In the genomic region with DNA sequence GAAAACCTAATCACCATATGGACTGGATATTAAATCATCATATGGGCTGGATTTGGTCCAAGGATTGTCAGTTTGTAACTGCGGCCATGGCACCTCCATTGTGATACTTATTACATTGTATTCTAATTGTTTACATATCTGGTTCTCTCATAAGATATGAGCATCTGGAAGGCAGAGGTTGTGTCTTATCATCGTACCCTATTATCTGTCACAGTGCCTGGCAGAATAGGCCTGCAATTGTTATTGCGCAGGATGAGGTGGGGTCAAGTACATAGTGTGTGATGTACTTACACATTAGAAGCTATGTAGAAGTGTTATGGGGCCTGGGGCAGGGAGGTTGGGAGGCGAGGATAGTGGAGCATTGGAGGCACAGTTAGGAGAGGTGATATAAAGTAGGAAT, we compare ENCODE assay signal across 21 cellular contexts. TPM values are rescaled to one million over a fixed set of nuclear protein-coding genes. Genes with fewer than 3 reads are reported as not detected.
DNase-seq lines count a peak whose midpoint lies in the region; ATAC-seq and TF ChIP-seq lines count a peak whose summit lies in the region.
"Had no signal": no experiment of that assay in that cellular context is flagged by ENCODE, and none has a peak within 500 bp of the region (broad histone marks: within the 10 kb centered on the region; RNA-seq: fewer than 3 reads in every experiment).

No MANE protein-coding gene starts in this region.

- CTCF ChIA-PET in SK-N-SH (lab: Yijun Ruan, JAX), result interaction anchor here (0.7 to 2.3 kb wide), 11 partner anchors 8 to 413 kb away, joined by 3 to 16 read pairs (median 6); no protein-coding TSS in a partner anchor

- H3K36me3 ChIP-seq in SK-N-SH (replicated peaks in 1 of 2; ENCODE audit: control insufficient read depth in 1 of 2, insufficient read depth in 2 of 2, low read length in 1 of 2) (peaks cover 21 to 53% of the 10 kb centered on the region in 2 experiments), parathyroid adenoma (ENCODE audit: control insufficient read depth, insufficient read depth, low read length) (no peaks in the 10 kb centered on the region), thoracic aorta (no peaks in the 10 kb centered on the region), MG63 (no peaks in the 10 kb centered on the region)

- H3K9me2 ChIP-seq in SK-N-SH, result no peaks in the 10 kb centered on the region

- 88% methylated on average over 4 of the region's 4 CpGs for WGBS in SK-N-SH (ENCODE audit: low lambda C conversion rate)

- no peak overlapping the region; a peak in 1 of 4 replicates for H3K27ac ChIP-seq in SK-N-SH (ENCODE audit: low read depth in 2 of 2, low read length in 1 of 2)
- H3K27ac ChIP-seq in coronary artery, result peak overlapping the region; percentile 87 to 91
- peak overlapping the region; percentile 73 for H3K27ac ChIP-seq in parathyroid adenoma
- peak overlapping the region; percentile 92 to 97 for H3K27ac ChIP-seq in thoracic aorta
- H3K27ac ChIP-seq: A549; BLaER1 treated with 17β-estradiol and CSF1 and Interleukin-3, amounts not matched to agents 10 nM and 100 nM had no signal

- no peak for TF ChIP-seq RAD21 in SK-N-SH (IDR thresholded peaks at IDR 0.05; ENCODE audit: low read length)

- H3K27me3 ChIP-seq in SK-N-SH (ENCODE audit: insufficient read depth) (no peaks in the 10 kb centered on the region), parathyroid adenoma (ENCODE audit: control insufficient read depth, insufficient read depth, low read length) (no peaks in the 10 kb centered on the region), thoracic aorta (replicated peaks; ENCODE audit: insufficient read depth) (no peaks in the 10 kb centered on the region), MG63 (no peaks in the 10 kb centered on the region)
- H3K27me3 ChIP-seq: BLaER1 treated with 17β-estradiol and CSF1 and Interleukin-3, amounts not matched to agents 10 nM and 100 nM had no signal

- H3K9me3 ChIP-seq in SK-N-SH (no peaks in the 10 kb centered on the region), parathyroid adenoma (ENCODE audit: control insufficient read depth, low read length) (no peaks in the 10 kb centered on the region), thoracic aorta (no peaks in the 10 kb centered on the region), MG63 (no peaks in the 10 kb centered on the region)
- H3K9me3 ChIP-seq: A549; BLaER1 treated with 17β-estradiol and CSF1 and Interleukin-3, amounts not matched to agents 10 nM and 100 nM had no signal

- ATAC-seq in thoracic aorta (ENCODE audit: insufficient number of reproducible peaks, low FRiP score, low read depth), result no peak
- ATAC-seq in left lobe of liver, result no peak
- ATAC-seq: A549 had no signal

- peak in 1 of 2 experiments; percentile 62; a peak in 1 of 4 replicates for TF ChIP-seq EP300 in SK-N-SH (IDR thresholded peaks at IDR 0.05; ENCODE audit: borderline replicate concordance in 1 of 2, low read depth in 1 of 2, low read length in 1 of 2)

- POLR2A ChIA-PET in SK-N-SH (lab: Yijun Ruan, JAX), result no interaction called here

- TF ChIP-seq CTCF in SK-N-SH (IDR thresholded peaks at IDR 0.05) (no peak), coronary artery (IDR thresholded peaks at IDR 0.05) (no peak), parathyroid adenoma (IDR thresholded peaks at IDR 0.05) (no peak), thoracic aorta (IDR thresholded peaks at IDR 0.05) (no peak)

- H3K79me2 ChIP-seq in SK-N-SH (ENCODE audit: insufficient read depth) (peaks cover 18% of the 10 kb centered on the region), parathyroid adenoma (peaks cover 22% of the 10 kb centered on the region)

- no peak overlapping the region for H3K9ac ChIP-seq in SK-N-SH
- H3K9ac ChIP-seq in parathyroid adenoma, result no peak overlapping the region
- H3K9ac ChIP-seq: BLaER1 treated with 17β-estradiol and CSF1 and Interleukin-3, amounts not matched to agents 10 nM and 100 nM had no signal

- H4K20me1 ChIP-seq in SK-N-SH (ENCODE audit: insufficient read depth), result no peaks in the 10 kb centered on the region
- H4K20me1 ChIP-seq: BLaER1 treated with 17β-estradiol and CSF1 and Interleukin-3, amounts not matched to agents 10 nM and 100 nM had no signal

- H3F3A ChIP-seq in SK-N-SH (replicated peaks; ENCODE audit: insufficient read depth), result no peaks in the 10 kb centered on the region

- H3K4me1 ChIP-seq in SK-N-SH (ENCODE audit: control insufficient read depth in 1 of 2, insufficient read depth in 2 of 2, low read depth in 1 of 2, low read length in 1 of 2) (peaks cover 4 to 16% of the 10 kb centered on the region in 2 experiments; a peak in 3 of 4 replicates), parathyroid adenoma (peaks cover 5% of the 10 kb centered on the region), thoracic aorta (ENCODE audit: control insufficient read depth in 1 of 2, low read depth in 2 of 2) (peaks cover 45 to 90% of the 10 kb centered on the region in 2 donors)

- no peak overlapping the region for H2AFZ ChIP-seq in SK-N-SH (ENCODE audit: low read depth)
- H2AFZ ChIP-seq in parathyroid adenoma, result no peak overlapping the region

- DNase-seq in SK-N-SH (peak; percentile 60), coronary artery (ENCODE audit: low spot score) (no peak), thoracic aorta (ENCODE audit: low spot score) (no peak), left lobe of liver (ENCODE audit: low spot score) (no peak), foreskin melanocyte (no peak), MG63 (no peak)
- no peak for DNase-seq in activated CD8-positive, alpha-beta memory T cell treated with anti-CD3 and anti-CD28 coated beads, Interleukin-2, amount 50 U/mL, for 4 hours
- DNase-seq: AML-193; CD4-positive, alpha-beta T cell; Karpas-422; MV-4-11; NCI-H1105; NCI-H1436 treated with DMSO at 0.1 percent for 48 hours; NCI-H1930; NCI-H2107; NCI-H526; RPMI8226; SHP77 had no signal

- H3K4me3 ChIP-seq in SK-N-SH (ENCODE audit: low read depth in 2 of 2, low read length in 1 of 2), result no peak overlapping the region
- no peak overlapping the region for H3K4me3 ChIP-seq in coronary artery
- H3K4me3 ChIP-seq in parathyroid adenoma (ENCODE audit: low read depth, low read length), result no peak overlapping the region
- H3K4me3 ChIP-seq in thoracic aorta, result no peak overlapping the region
- no peak overlapping the region for H3K4me3 ChIP-seq in MG63
- H3K4me3 ChIP-seq: A549; BLaER1 treated with 17β-estradiol and CSF1 and Interleukin-3, amounts not matched to agents 10 nM and 100 nM had no signal

- H3K4me2 ChIP-seq in SK-N-SH (no peak overlapping the region), parathyroid adenoma (ENCODE audit: low read length) (no peak overlapping the region)
- H3K4me2 ChIP-seq: A549; BLaER1 treated with 17β-estradiol and CSF1 and Interleukin-3, amounts not matched to agents 10 nM and 100 nM had no signal

TF ChIP-seq in SK-N-SH, 30 proteins besides CTCF, POLR2A, EP300 and RAD21:
- TF ChIP-seq FOXJ3 (CRISPR knock-in tag; IDR thresholded peaks at IDR 0.05), result peak; percentile 53
- no peak for TF ChIP-seq TEAD4 (IDR thresholded peaks at IDR 0.05; ENCODE audit: borderline replicate concordance, insufficient read depth)
- no peak for TF ChIP-seq SIN3A (IDR thresholded peaks at IDR 0.05; ENCODE audit: borderline replicate concordance, low read depth, low read length)
- TF ChIP-seq GATA2 (CRISPR knock-in tag; IDR thresholded peaks at IDR 0.05), result peak; percentile 58
- TF ChIP-seq POLR2AphosphoS5 (IDR thresholded peaks at IDR 0.05; ENCODE audit: low read depth, low read length), result no peak
- TF ChIP-seq, protein P1, sequence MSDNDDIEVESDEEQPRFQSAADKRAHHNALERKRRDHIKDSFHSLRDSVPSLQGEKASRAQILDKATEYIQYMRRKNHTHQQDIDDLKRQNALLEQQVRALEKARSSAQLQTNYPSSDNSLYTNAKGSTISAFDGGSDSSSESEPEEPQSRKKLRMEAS (IDR thresholded peaks at IDR 0.05; ENCODE audit: low read depth), result no peak
- TF ChIP-seq RCOR1 (IDR thresholded peaks at IDR 0.05; ENCODE audit: low read length), result peak; percentile 69; the same call in 1 of the 2 replicates

RNA-seq across cellular contexts. Expression of a gene that starts 4.7 kb away (rescaled TPM):
- polyA plus RNA-seq in SK-N-SH (2012; rRNA removed), result 78.8 and 82.1 TPM in 2 replicates
- 78.8 and 83.5 TPM in 2 replicates for polyA plus RNA-seq in SK-N-SH (2012; cell fraction: cytosol; rRNA removed)
- polyA plus RNA-seq in SK-N-SH (2012; cell fraction: nucleus; rRNA removed), result 95.8 and 100 TPM in 2 replicates
- 10 to 100 TPM; 27.5 to 80.8 TPM for total RNA-seq in thoracic aorta
- total RNA-seq in left lobe of liver, result 13.7 TPM
- total RNA-seq in MG63 (2014; rRNA removed; shearing (Covaris generic); ENCODE audit: low replicate concordance), result 12.2 and 54.9 TPM in 2 replicates

RNA-seq across cellular contexts. Expression of a gene that starts 8.5 kb away (rescaled TPM):
- polyA plus RNA-seq in SK-N-SH (2012; rRNA removed), result 7.4 and 7.6 TPM in 2 replicates
- polyA plus RNA-seq in SK-N-SH (2012; cell fraction: cytosol; rRNA removed), result 5.8 and 5.9 TPM in 2 replicates
- polyA plus RNA-seq in SK-N-SH (2012; cell fraction: nucleus; rRNA removed), result 22.8 and 26.4 TPM in 2 replicates
- total RNA-seq in thoracic aorta (10 to 100 TPM; 46.4 to 67.1 TPM), left lobe of liver (5.5 TPM)
- total RNA-seq in MG63 (2014; rRNA removed; shearing (Covaris generic); ENCODE audit: low replicate concordance), result 0.56 and 7.4 TPM in 2 replicates

Comparison
In these comparisons a context has a peak if more than half of its experiments do, and no peak if none do; other contexts are left out.
1. H3K27ac ChIP-seq: peak in coronary artery (2 of 2), parathyroid adenoma (single experiment) and thoracic aorta (2 of 2); none in SK-N-SH (0 of 2).